ENCODE assay signal across 7 cellular contexts in the genomic region with DNA sequence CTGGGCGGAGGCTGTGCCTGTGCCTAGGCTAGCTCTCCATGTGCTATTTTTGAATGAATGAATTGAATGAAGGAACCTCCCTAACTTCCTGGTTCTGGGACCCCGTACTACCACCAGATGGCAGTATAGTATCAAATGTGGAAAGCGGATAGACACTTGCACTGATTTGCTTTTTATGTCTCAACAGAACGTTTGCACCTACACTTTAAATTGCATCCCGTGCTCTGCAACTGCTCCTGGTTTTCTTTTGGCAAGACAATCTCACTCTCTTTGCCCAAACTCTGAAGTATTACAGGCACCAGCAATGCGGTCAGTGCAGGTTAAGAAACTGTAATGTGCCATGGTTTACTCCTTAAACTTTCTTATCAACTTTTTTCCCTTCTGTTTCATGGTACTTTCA. TPM values are rescaled to one million over a fixed set of nuclear protein-coding genes. Genes with fewer than 3 reads are reported as not detected.
DNase-seq lines count a peak whose midpoint lies in the region; ATAC-seq, FAIRE-seq and TF ChIP-seq lines count a peak whose summit lies in the region.

No MANE protein-coding gene starts in this region.

- CTCF ChIA-PET in RWPE1 (lab: Yijun Ruan, JAX): interaction anchor here (0.6 to 1.4 kb wide), 13 partner anchors 12 to 1250 kb away, joined by 3 to 8 read pairs (median 3); no protein-coding TSS in a partner anchor
- CTCF ChIA-PET in MCF 10A (lab: Yijun Ruan, JAX): interaction anchor here (0.6 to 9.9 kb wide), 23 partner anchors 16 to 1247 kb away, joined by 3 to 94 read pairs (median 3); no protein-coding TSS in a partner anchor

- no peaks in the 10 kb centered on the region for H3K9me1 ChIP-seq in keratinocyte (ENCODE audit: control insufficient read depth, extremely low read depth, insufficient read depth, low read length)

- no peak overlapping the region for H3K4me3 Mint-ChIP-seq in MCF 10A (ENCODE audit: unreplicated experiment)
- H3K4me3 Mint-ChIP-seq in stimulated activated naive B cell treated with anti-CD40 and anti-IgM and Interleukin-4, amounts not matched to agents 10 μg/mL and 1 μg/mL and 100 μg/mL, for 72 hours: no peak overlapping the region

- BruUV-seq in MCF 10A (replicated peaks; lab: Mats Ljungman, UMichigan): no TSS peak

- DNase-seq in ELF-1 (ENCODE audit: low read depth, low spot score) (peak; percentile 56), KBM-7 (peak; percentile 75), RWPE1 (ENCODE audit: low spot score) (peak; percentile 44), MCF 10A (ENCODE audit: unreplicated experiment) (peak; percentile 79), keratinocyte (ENCODE audit: low read depth, low spot score) (peak; percentile 46)
- peak; percentile 38 for DNase-seq in stimulated activated naive B cell treated with anti-CD40 and anti-IgM and Interleukin-4, amounts not matched to agents 10 μg/mL and 1 μg/mL and 100 μg/mL, for 72 hours

- H4K20me1 ChIP-seq in keratinocyte (ENCODE audit: control insufficient read depth, extremely low read depth, insufficient read depth, low read length): no peaks in the 10 kb centered on the region

- no peaks in the 10 kb centered on the region for H3K27me3 Mint-ChIP-seq in MCF 10A (ENCODE audit: insufficient read depth, unreplicated experiment)
- H3K27me3 Mint-ChIP-seq in stimulated activated naive B cell treated with anti-CD40 and anti-IgM and Interleukin-4, amounts not matched to agents 10 μg/mL and 1 μg/mL and 100 μg/mL, for 72 hours: peaks cover 34 to 52% of the 10 kb centered on the region in 2 donors

- H3K27ac ChIP-seq in RWPE1 (no peak overlapping the region), keratinocyte (ENCODE audit: control insufficient read depth, insufficient read depth, low read length) (no peak overlapping the region)

- H3K9me3 ChIP-seq in keratinocyte (ENCODE audit: control insufficient read depth, low read depth, low read length): no peaks in the 10 kb centered on the region

- dilution Hi-C loops in keratinocyte (cut with MboI; ENCODE audit: extremely low pct_ligation_motif_present, low sequenced_read_pairs): loop anchor here (25.0 kb wide), 1 partner anchor 1152 kb away; no protein-coding TSS in a partner anchor

- no peaks in the 10 kb centered on the region for H3K9me3 Mint-ChIP-seq in MCF 10A (ENCODE audit: unreplicated experiment)
- H3K9me3 Mint-ChIP-seq in stimulated activated naive B cell treated with anti-CD40 and anti-IgM and Interleukin-4, amounts not matched to agents 10 μg/mL and 1 μg/mL and 100 μg/mL, for 72 hours: no peaks in the 10 kb centered on the region

- in situ Hi-C loops in KBM-7 (cut with MboI; ENCODE audit: low pct_unique_long_range_greater_than_20kb, low sequenced_read_pairs): no loop called here

- no peak overlapping the region for H3K27ac Mint-ChIP-seq in MCF 10A (ENCODE audit: low read depth, unreplicated experiment)
- H3K27ac Mint-ChIP-seq in stimulated activated naive B cell treated with anti-CD40 and anti-IgM and Interleukin-4, amounts not matched to agents 10 μg/mL and 1 μg/mL and 100 μg/mL, for 72 hours: no peak overlapping the region

- peak; percentile 70 for ATAC-seq in GM21423 (IDR thresholded peaks at IDR 0.05; ENCODE audit: unreplicated experiment)
- peak; percentile 88 to 95 for ATAC-seq in stimulated activated naive B cell treated with anti-CD40 and anti-IgM and Interleukin-4, amounts not matched to agents 10 μg/mL and 1 μg/mL and 100 μg/mL, for 72 hours (replicated peaks)

- H3K36me3 Mint-ChIP-seq in MCF 10A (ENCODE audit: insufficient read depth, unreplicated experiment): peaks cover 49% of the 10 kb centered on the region
- no peaks in the 10 kb centered on the region for H3K36me3 Mint-ChIP-seq in stimulated activated naive B cell treated with anti-CD40 and anti-IgM and Interleukin-4, amounts not matched to agents 10 μg/mL and 1 μg/mL and 100 μg/mL, for 72 hours

- POLR2A ChIA-PET in RWPE1 (lab: Yijun Ruan, JAX; ENCODE audit: low non-redundant PET) (no interaction called here), MCF 10A (lab: Yijun Ruan, JAX) (interaction anchor here (0.6 to 2.2 kb wide), 6 partner anchors 336 to 1144 kb away, joined by 3 to 6 read pairs (median 3); no protein-coding TSS in a partner anchor)

- intact Hi-C loops in MCF 10A (cut with micrococcal nuclease): loop anchor here (1.0 to 10.0 kb wide), 4 partner anchors 511 to 1246 kb away; a partner anchor contains a TSS

- no peaks in the 10 kb centered on the region for H3K36me3 ChIP-seq in keratinocyte (ENCODE audit: control insufficient read depth in 2 of 2, extremely low read depth in 1 of 2, insufficient read depth in 2 of 2, low read length in 2 of 2)

- H3K4me2 ChIP-seq in keratinocyte (ENCODE audit: control insufficient read depth, extremely low read depth, insufficient read depth, low read depth, low read length): no peak overlapping the region

- TF ChIP-seq CTCF in RWPE1 (conservative IDR thresholded peaks at IDR 0.05; ENCODE audit: low read depth) (peak; percentile 87), MCF 10A (IDR thresholded peaks at IDR 0.05; ENCODE audit: unreplicated experiment) (peak; percentile 87), keratinocyte (optimal IDR thresholded peaks at IDR 0.05 in 1 of 3, IDR thresholded peaks at IDR 0.05 in 1 of 3, conservative IDR thresholded peaks at IDR 0.05 in 1 of 3; ENCODE audit: extremely low read depth in 1 of 3, insufficient read depth in 2 of 3, low read length in 3 of 3) (peak; percentile 78 to 84 (median 80))

- H2AFZ ChIP-seq in keratinocyte (ENCODE audit: control insufficient read depth, low read length): no peak overlapping the region

- no peak overlapping the region for H3K9ac ChIP-seq in keratinocyte (ENCODE audit: control insufficient read depth, extremely low read depth, insufficient read depth, low read length)

- peak; percentile 77 for FAIRE-seq in keratinocyte (lab: Jason Lieb, UNC)

- H3K27me3 ChIP-seq in keratinocyte (ENCODE audit: control insufficient read depth, extremely low read depth, insufficient read depth, low read length): no peaks in the 10 kb centered on the region

- no peak overlapping the region for H3K4me3 ChIP-seq in keratinocyte (ENCODE audit: control insufficient read depth in 2 of 3, extremely low read depth in 1 of 3, insufficient read depth in 2 of 3, low read depth in 1 of 3, low read length in 3 of 3)

- H3K4me1 Mint-ChIP-seq in MCF 10A (ENCODE audit: insufficient read depth, unreplicated experiment): peaks cover 23% of the 10 kb centered on the region
- H3K4me1 Mint-ChIP-seq in stimulated activated naive B cell treated with anti-CD40 and anti-IgM and Interleukin-4, amounts not matched to agents 10 μg/mL and 1 μg/mL and 100 μg/mL, for 72 hours: peaks cover 7 to 16% of the 10 kb centered on the region in 2 donors

- peaks cover 5% of the 10 kb centered on the region for H3K4me1 ChIP-seq in keratinocyte (ENCODE audit: control insufficient read depth, extremely low read depth, insufficient read depth, low read length)

- H3K79me2 ChIP-seq in keratinocyte (ENCODE audit: control insufficient read depth, insufficient read depth, low read length): peaks cover 3% of the 10 kb centered on the region

RNA-seq across cellular contexts. Expression of a gene that starts 6.5 kb away (rescaled TPM):
- total RNA-seq in MCF 10A (2022): 9.8 and 13.0 TPM in 2 replicates
- polyA plus RNA-seq in keratinocyte: 1.5 to 2.1 TPM (median 2.0 TPM) in 3 replicates
- polyA plus RNA-seq in keratinocyte (2011; ENCODE audit: low read depth): 0.09 TPM
- polyA plus RNA-seq in keratinocyte (2011; cell fraction: cytosol; rRNA removed): 0.68 and 0.78 TPM in 2 replicates
- 4.0 and 5.5 TPM in 2 replicates for polyA plus RNA-seq in keratinocyte (2011; cell fraction: nucleus; rRNA removed)
- 1.8 and 4.9 TPM in 2 replicates for polyA plus RNA-seq in keratinocyte (2012; ENCODE audit: low replicate concordance)
- polyA minus RNA-seq in keratinocyte: 2.1 to 4.0 TPM (median 2.3 TPM) in 3 replicates
- polyA minus RNA-seq in keratinocyte (2011; cell fraction: cytosol; rRNA and poly(A)+ RNA removed): 5.6 TPM
- 8.4 and 9.7 TPM in 2 replicates for polyA minus RNA-seq in keratinocyte (2011; cell fraction: nucleus; rRNA and poly(A)+ RNA removed)

RNA-seq across cellular contexts. Expression of a gene that starts 30.4 kb away (rescaled TPM):
- total RNA-seq in MCF 10A (2022): not detected in 2 replicates
- not detected in 3 replicates for polyA plus RNA-seq in keratinocyte
- not detected for polyA plus RNA-seq in keratinocyte (2011; ENCODE audit: low read depth)
- not detected in 2 replicates for polyA plus RNA-seq in keratinocyte (2011; cell fraction: cytosol; rRNA removed)
- not detected in 2 replicates for polyA plus RNA-seq in keratinocyte (2011; cell fraction: nucleus; rRNA removed)
- polyA plus RNA-seq in keratinocyte (2012; ENCODE audit: low replicate concordance): not detected in 2 replicates
- not detected in 3 replicates for polyA minus RNA-seq in keratinocyte
- not detected for polyA minus RNA-seq in keratinocyte (2011; cell fraction: cytosol; rRNA and poly(A)+ RNA removed)
- polyA minus RNA-seq in keratinocyte (2011; cell fraction: nucleus; rRNA and poly(A)+ RNA removed): not detected in 2 replicates
